In genomic region chr4:148770377-148770776, GRCh38 we compare ENCODE assay signal across 1 cellular context.
TF ChIP-seq lines count a peak whose summit lies in the region.

No MANE protein-coding gene starts in this region.

TF ChIP-seq in H1, 55 proteins besides CTCF, POLR2A, EP300 and RAD21:
- no peak for TF ChIP-seq BACH1 (IDR thresholded peaks at IDR 0.05; ENCODE audit: low read length)
- no peak for TF ChIP-seq BRCA1 (IDR thresholded peaks at IDR 0.05; ENCODE audit: low read depth, low read length)
- TF ChIP-seq RBBP5 (IDR thresholded peaks at IDR 0.05; ENCODE audit: borderline replicate concordance, low read depth, low read length): no peak
- TF ChIP-seq JUN (IDR thresholded peaks at IDR 0.05; ENCODE audit: low read depth, low read length): no peak
- TF ChIP-seq USF2 (IDR thresholded peaks at IDR 0.05; ENCODE audit: low read length): no peak
- TF ChIP-seq TAF1 (IDR thresholded peaks at IDR 0.05; ENCODE audit: low read depth, low read length): no peak
- no peak for TF ChIP-seq CHD1 (IDR thresholded peaks at IDR 0.05; ENCODE audit: low read depth, low read length)
- TF ChIP-seq CHD7 (IDR thresholded peaks at IDR 0.05; ENCODE audit: insufficient replicate concordance, low read length): no peak
- TF ChIP-seq KDM4A (IDR thresholded peaks at IDR 0.05; ENCODE audit: low read depth, low read length, severe bottlenecking): no peak
- TF ChIP-seq PHF8 (conservative IDR thresholded peaks at IDR 0.05; ENCODE audit: low read depth, low read length): no peak
- TF ChIP-seq SIRT6 (IDR thresholded peaks at IDR 0.05; ENCODE audit: low read length): no peak
- no peak for TF ChIP-seq EGR1 (IDR thresholded peaks at IDR 0.05; ENCODE audit: borderline replicate concordance, low read depth, low read length)
- TF ChIP-seq FOSL1 (IDR thresholded peaks at IDR 0.05; ENCODE audit: insufficient read depth, low read depth, low read length): no peak
- no peak for TF ChIP-seq YY1 (IDR thresholded peaks at IDR 0.05; ENCODE audit: low read depth, low read length)
- no peak for TF ChIP-seq HDAC2 (IDR thresholded peaks at IDR 0.05; ENCODE audit: borderline replicate concordance in 1 of 2, low read depth in 2 of 2, low read length in 2 of 2)
